Comparison of ENCODE assay signal across 26 cellular contexts in the genomic region with DNA sequence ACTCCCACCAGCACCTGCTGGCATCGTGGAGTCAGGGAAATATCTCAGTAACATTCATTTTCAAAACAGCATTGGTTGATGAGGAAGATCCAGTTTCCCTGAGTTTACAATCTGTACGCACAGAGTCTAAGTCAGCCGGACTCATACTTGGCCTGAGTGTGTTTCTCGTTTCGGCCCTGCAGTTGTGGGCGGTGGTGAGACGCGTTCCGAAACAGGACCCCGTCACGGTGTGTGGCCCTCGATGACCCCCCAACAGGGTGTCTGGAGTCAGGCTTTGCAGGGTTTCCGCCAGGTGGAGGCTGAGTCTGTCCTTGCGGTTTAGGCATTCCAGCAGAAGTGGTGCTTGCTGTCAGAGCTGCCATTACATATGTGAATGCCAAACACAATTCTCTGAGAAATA.
"Had no signal": no experiment of that assay in that cellular context is flagged by ENCODE, and none has a peak within 500 bp of the region (broad histone marks: within the 10 kb centered on the region; RNA-seq: fewer than 3 reads in every experiment).

No MANE protein-coding gene starts in this region.

- H3K9me3 Mint-ChIP-seq: activated naive CD8-positive, alpha-beta T cell treated with anti-CD3 and anti-CD28 coated beads, Interleukin-2, amount 10 ng/mL, durations not matched to agents 7 days and 5 days; T-helper 1 cell treated with Interleukin-12 subunit alpha and Interleukin-12 subunit beta and Interleukin-4 antibody, amounts not matched to agents 30 μg/mL and 1 μg/mL, for 36 hours had no signal

- H3K36me3 Mint-ChIP-seq: activated naive CD8-positive, alpha-beta T cell treated with anti-CD3 and anti-CD28 coated beads, Interleukin-2, amount 10 ng/mL, durations not matched to agents 7 days and 5 days had no signal

- H3K4me1 ChIP-seq: adrenal gland had no signal

- DNase-seq: activated CD4-positive, alpha-beta T cell treated with anti-CD3 and anti-CD28 coated beads for 48 hours; activated CD4-positive, alpha-beta T cell treated with anti-CD3 and anti-CD28 coated beads, Interleukin-2, amount 50 U/mL, for 4 hours; activated CD4-positive, CD25-positive, alpha-beta regulatory T cell treated with anti-CD3 and anti-CD28 coated beads, Interleukin-2, amount 50 U/mL, for 72 hours; activated CD8-positive, alpha-beta memory T cell treated with anti-CD3 and anti-CD28 coated beads, Interleukin-2, amount 50 U/mL, for 48 hours; activated CD8-positive, alpha-beta T cell treated with anti-CD3 and anti-CD28 coated beads, Interleukin-2, amount 10 ng/mL, durations not matched to agents 7 days and 5 days; activated naive CD4-positive, alpha-beta T cell treated with anti-CD3 and anti-CD28 coated beads, Interleukin-2, amount 50 U/mL, for 16 hours; activated T-cell treated with anti-CD3 and anti-CD28 coated beads, Interleukin-2, amount 50 U/mL, for 1 hour; adrenal gland; anterior cingulate cortex; MG63; MV-4-11; NCI-H1092 treated with DMSO at 0.1 percent for 48 hours; NCI-H1417 treated with DMSO at 0.1 percent for 48 hours; NCI-H1694; NCI-H2029; NCI-H2107; NCI-H2171 treated with DMSO at 0.1 percent for 48 hours; NCI-H226; NCI-H510A; NCI-H526 treated with DMSO at 0.1 percent for 48 hours; NCI-H82 had no signal

- H3K9me3 ChIP-seq: adrenal gland, MG63 had no signal

- ATAC-seq: activated CD8-positive, alpha-beta T cell treated with anti-CD3 and anti-CD28 coated beads, Interleukin-2, amount 10 ng/mL, durations not matched to agents 7 days and 5 days; WTC11 had no signal

- H3K27me3 ChIP-seq: adrenal gland, MG63 had no signal

- H3K4me1 Mint-ChIP-seq: WTC11 had no signal

- H3K27me3 Mint-ChIP-seq: activated naive CD8-positive, alpha-beta T cell treated with anti-CD3 and anti-CD28 coated beads, Interleukin-2, amount 10 ng/mL, durations not matched to agents 7 days and 5 days had no signal

- H3K4me3 ChIP-seq: adrenal gland, MG63, SK-N-MC had no signal

- H3K27ac Mint-ChIP-seq: activated CD8-positive, alpha-beta T cell treated with anti-CD3 and anti-CD28 coated beads, Interleukin-2, amount 10 ng/mL, durations not matched to agents 7 days and 5 days; activated naive CD8-positive, alpha-beta T cell treated with anti-CD3 and anti-CD28 coated beads, Interleukin-2, amount 10 ng/mL, durations not matched to agents 7 days and 5 days; T-helper 1 cell treated with Interleukin-12 subunit alpha and Interleukin-12 subunit beta and Interleukin-4 antibody, amounts not matched to agents 30 μg/mL and 1 μg/mL, for 36 hours; WTC11 had no signal

- H3K27ac ChIP-seq: adrenal gland, KMS-11, SK-N-MC had no signal

- H3K4me3 Mint-ChIP-seq: activated CD8-positive, alpha-beta T cell treated with anti-CD3 and anti-CD28 coated beads, Interleukin-2, amount 10 ng/mL, durations not matched to agents 7 days and 5 days; activated naive CD8-positive, alpha-beta T cell treated with anti-CD3 and anti-CD28 coated beads, Interleukin-2, amount 10 ng/mL, durations not matched to agents 7 days and 5 days; T-helper 1 cell treated with Interleukin-12 subunit alpha and Interleukin-12 subunit beta and Interleukin-4 antibody, amounts not matched to agents 30 μg/mL and 1 μg/mL, for 36 hours; WTC11 had no signal
